In the genomic region with DNA sequence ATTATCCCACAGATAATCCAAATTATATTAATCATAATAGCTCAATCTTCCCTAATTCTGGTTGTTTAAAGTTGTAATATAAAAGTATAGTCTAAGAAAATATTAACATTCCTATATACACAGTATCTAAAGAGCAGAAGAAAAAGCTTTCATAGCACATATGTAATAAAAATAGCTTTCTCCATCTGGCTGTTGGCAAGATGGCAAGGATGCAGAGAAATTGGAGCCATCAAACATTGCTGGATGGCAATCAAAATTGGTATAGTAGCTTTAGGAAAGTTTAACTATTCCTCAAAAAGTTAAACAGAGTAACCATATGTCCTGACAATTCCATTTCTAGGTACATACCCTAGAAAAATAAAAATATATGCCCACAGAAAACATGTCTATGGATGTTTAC, we compare ENCODE assay signal across 21 cellular contexts.
"Had no signal": no experiment of that assay in that cellular context is flagged by ENCODE, and none has a peak within 500 bp of the region (broad histone marks: within the 10 kb centered on the region; RNA-seq: fewer than 3 reads in every experiment).

No MANE protein-coding gene starts in this region.

- H3K27me3 ChIP-seq: colonic mucosa, esophagus squamous epithelium, gastrocnemius medialis, heart right ventricle, left lung had no signal

- H3K36me3 ChIP-seq: colonic mucosa had no signal

- H3K4me3 ChIP-seq: colonic mucosa, esophagus squamous epithelium, gastrocnemius medialis, heart right ventricle, left lung, lower lobe of right lung had no signal

- FAIRE-seq: endometrium had no signal

- H3K4me1 ChIP-seq: colonic mucosa, esophagus squamous epithelium, left lung, lower lobe of right lung had no signal

- H3K27ac ChIP-seq: colonic mucosa, epithelial cell of prostate, esophagus squamous epithelium, gastrocnemius medialis, heart right ventricle, left lung, lower lobe of right lung had no signal

- DNase-seq: colonic mucosa; cortex of kidney; effector CD8-positive, alpha-beta T cell; effector memory CD8-positive, alpha-beta T cell; endodermal cell; erythroblast; esophagus squamous epithelium; gastrocnemius medialis; glutamatergic neuron; head of caudate nucleus; heart right ventricle; hippocampal formation; islet precursor cell; left cardiac atrium; left lung; left ventricle myocardium superior; lower lobe of right lung; mesenchymal stem cell; naive thymus-derived CD4-positive, alpha-beta T cell had no signal

- H3K9me3 ChIP-seq: colonic mucosa, esophagus squamous epithelium, gastrocnemius medialis, heart right ventricle, left lung, lower lobe of right lung had no signal
